In the genomic region with DNA sequence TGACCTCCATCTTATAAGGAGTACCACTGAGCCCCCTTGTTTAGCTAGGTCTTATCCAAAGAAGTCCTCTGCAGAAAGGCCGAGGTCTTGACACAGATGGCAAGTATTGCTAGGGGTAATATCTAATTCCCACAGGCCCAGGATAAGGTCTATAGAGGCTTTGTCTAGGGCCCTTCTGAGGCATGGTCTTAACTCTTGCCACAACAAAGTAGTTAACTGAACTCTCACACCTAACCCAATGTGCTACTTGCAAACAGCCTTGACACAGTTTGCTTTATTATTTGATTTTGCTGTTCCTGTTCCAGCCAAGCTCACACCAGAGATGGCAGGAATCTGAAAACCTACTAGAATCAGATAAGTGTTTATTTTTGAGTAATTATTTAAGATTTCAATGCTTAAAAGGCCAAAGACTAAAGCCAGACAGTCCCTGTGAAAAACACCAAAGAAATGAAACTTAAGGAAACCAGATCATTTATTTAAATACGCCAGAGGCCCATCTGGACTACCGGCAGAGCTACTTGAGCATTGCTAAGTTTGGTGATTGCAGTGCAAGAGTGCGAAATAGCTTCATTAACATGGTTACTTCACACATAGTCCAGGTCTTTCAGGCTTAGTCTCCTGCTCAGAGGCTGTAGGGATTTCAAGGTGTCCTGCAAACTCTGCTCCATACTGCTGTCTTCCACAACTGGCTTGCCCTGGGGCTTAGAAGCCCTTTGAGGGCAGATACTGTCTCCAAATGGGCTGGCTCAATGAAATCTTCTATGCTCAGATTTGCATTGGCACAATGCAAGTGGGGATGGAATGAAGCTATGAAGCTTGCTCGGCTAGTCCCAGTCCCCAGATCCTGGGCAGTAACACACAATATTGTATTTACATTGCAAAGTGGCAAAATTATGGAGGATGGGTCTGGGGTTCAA, we compare ENCODE assay signal across 21 cellular contexts. TPM values are rescaled to one million over a fixed set of nuclear protein-coding genes. Genes with fewer than 3 reads are reported as not detected.
DNase-seq lines count a peak whose midpoint lies in the region; ATAC-seq and TF ChIP-seq lines count a peak whose summit lies in the region.
"Had no signal": no experiment of that assay in that cellular context is flagged by ENCODE, and none has a peak within 500 bp of the region (broad histone marks: within the 10 kb centered on the region; RNA-seq: fewer than 3 reads in every experiment).

No MANE protein-coding gene starts in this region.

- no peak overlapping the region for H3K4me3 Mint-ChIP-seq in activated naive CD4-positive, alpha-beta T cell treated with anti-CD3 and anti-CD28 coated beads, Interleukin-2, amount 50 U/mL, for 24 hours
- H3K4me3 Mint-ChIP-seq in natural killer cell = peak overlapping the region; percentile 61
- H3K4me3 Mint-ChIP-seq in osteocyte (ENCODE audit: unreplicated experiment) = no peak overlapping the region
- H3K4me3 Mint-ChIP-seq: dendritic cell treated with granulocyte-macrophage colony-stimulating factor and Interleukin-4, amounts not matched to agents 40 ng/mL and 50 ng/mL, for 4 days had no signal

- H3K4me1 Mint-ChIP-seq in activated naive CD4-positive, alpha-beta T cell treated with anti-CD3 and anti-CD28 coated beads, Interleukin-2, amount 50 U/mL, for 24 hours = peaks cover 60% of the 10 kb centered on the region
- peaks cover 60 to 64% of the 10 kb centered on the region in 2 donors for H3K4me1 Mint-ChIP-seq in natural killer cell
- no peaks in the 10 kb centered on the region for H3K4me1 Mint-ChIP-seq in osteocyte (ENCODE audit: unreplicated experiment)

- H3K27me3 ChIP-seq in colonic mucosa (no peaks in the 10 kb centered on the region), spleen (replicated peaks in 1 of 7) (no peaks in the 10 kb centered on the region), breast epithelium (no peaks in the 10 kb centered on the region)
- H3K27me3 ChIP-seq: tibial artery had no signal

- TF ChIP-seq POLR2A in spleen (IDR thresholded peaks at IDR 0.05) = no peak
- TF ChIP-seq POLR2A in breast epithelium (IDR thresholded peaks at IDR 0.05) = no peak

- ATAC-seq in activated naive CD4-positive, alpha-beta T cell treated with anti-CD3 and anti-CD28 coated beads, Interleukin-2, amount 50 U/mL, for 72 hours = no peak
- ATAC-seq in natural killer cell = peak; percentile 69 to 82 (median 82)
- ATAC-seq: stimulated activated naive CD8-positive, alpha-beta T cell treated with anti-CD3 and anti-CD28 coated beads, Interleukin-15, amount 100 ng/mL, for 72 hours had no signal

- H3K36me3 ChIP-seq in colonic mucosa = no peaks in the 10 kb centered on the region
- H3K36me3 ChIP-seq in spleen = no peaks in the 10 kb centered on the region
- H3K36me3 ChIP-seq in breast epithelium = no peaks in the 10 kb centered on the region
- H3K36me3 ChIP-seq: HAP-1, tibial artery had no signal

- no peaks in the 10 kb centered on the region for H3K36me3 Mint-ChIP-seq in activated naive CD4-positive, alpha-beta T cell treated with anti-CD3 and anti-CD28 coated beads, Interleukin-2, amount 50 U/mL, for 24 hours
- H3K36me3 Mint-ChIP-seq in activated naive CD4-positive, alpha-beta T cell treated with anti-CD3 and anti-CD28 coated beads, Interleukin-2, amount 50 U/mL, for 72 hours = no peaks in the 10 kb centered on the region
- H3K36me3 Mint-ChIP-seq in natural killer cell (no peaks in the 10 kb centered on the region), osteocyte (ENCODE audit: unreplicated experiment) (no peaks in the 10 kb centered on the region)

- H3K4me3 ChIP-seq in colonic mucosa = no peak overlapping the region
- H3K4me3 ChIP-seq in spleen = no peak overlapping the region
- no peak overlapping the region for H3K4me3 ChIP-seq in breast epithelium
- H3K4me3 ChIP-seq: HAP-1, tibial artery had no signal

- H3K4me1 ChIP-seq in colonic mucosa (peaks cover 21% of the 10 kb centered on the region), spleen (peaks cover 0 to 56% (median 13%) of the 10 kb centered on the region in 6 donors), breast epithelium (no peaks in the 10 kb centered on the region)
- H3K4me1 ChIP-seq: HAP-1, tibial artery had no signal

- TF ChIP-seq CTCF in colonic mucosa (IDR thresholded peaks at IDR 0.05) (no peak), natural killer cell (IDR thresholded peaks at IDR 0.05) (no peak), spleen (IDR thresholded peaks at IDR 0.05 in 8 of 11, conservative IDR thresholded peaks at IDR 0.05 in 3 of 11) (no peak), breast epithelium (IDR thresholded peaks at IDR 0.05) (no peak), osteocyte (IDR thresholded peaks at IDR 0.05) (no peak)

- intact Hi-C loops in colonic mucosa (cut with DNase I) (no loop called here), natural killer cell (cut with micrococcal nuclease) (no loop called here), spleen (cut with DNase I; ENCODE audit: low total_unique reads) (no loop called here), breast epithelium (cut with DNase I; ENCODE audit: low total_unique reads) (no loop called here)

- H3K9me3 ChIP-seq in colonic mucosa = no peaks in the 10 kb centered on the region
- no peaks in the 10 kb centered on the region for H3K9me3 ChIP-seq in spleen
- no peaks in the 10 kb centered on the region for H3K9me3 ChIP-seq in breast epithelium
- H3K9me3 ChIP-seq: HAP-1, tibial artery had no signal

- no peak for DNase-seq in activated naive CD4-positive, alpha-beta T cell treated with anti-CD3 and anti-CD28 coated beads, Interleukin-2, amount 50 U/mL, for 72 hours (ENCODE audit: low spot score in 2 of 2)
- DNase-seq in colonic mucosa (no peak), natural killer cell (no peak), spleen (no peak), breast epithelium (ENCODE audit: low spot score in 2 of 2) (no peak), DMS53 treated with DMSO at 0.1 percent for 48 hours (lab: John Stamatoyannopoulos, UW; ENCODE audit: unreplicated experiment) (no peak), osteocyte (ENCODE audit: extremely low spot score, unreplicated experiment) (no peak)
- DNase-seq: ACHN; activated CD4-positive, alpha-beta T cell treated with anti-CD3 and anti-CD28 coated beads, Interleukin-2, amount 50 U/mL, for 48 hours; activated effector memory CD4-positive, alpha-beta T cell treated with anti-CD3 and anti-CD28 coated beads, Interleukin-2, amount 50 U/mL, for 16 hours; glutamatergic neuron; NCI-H187; stimulated activated CD4-positive, alpha-beta T cell treated with anti-CD3 and anti-CD28 coated beads, Interleukin-2, amount 100 ng/mL, for 48 hours; stimulated activated naive CD8-positive, alpha-beta T cell treated with anti-CD3 and anti-CD28 coated beads, Interleukin-15, amount 100 ng/mL, for 72 hours; tibial artery had no signal

- H3K27ac ChIP-seq in colonic mucosa (peak overlapping the region; percentile 24), spleen (peak overlapping the region in 2 of 8 donors; percentile 8 to 43), breast epithelium (no peak overlapping the region)
- H3K27ac ChIP-seq: KMS-11, tibial artery had no signal

- no peaks in the 10 kb centered on the region for H3K27me3 Mint-ChIP-seq in activated naive CD4-positive, alpha-beta T cell treated with anti-CD3 and anti-CD28 coated beads, Interleukin-2, amount 50 U/mL, for 24 hours
- H3K27me3 Mint-ChIP-seq in natural killer cell (ENCODE audit: low read depth in 2 of 2) (no peaks in the 10 kb centered on the region), osteocyte (ENCODE audit: unreplicated experiment) (peaks cover 19% of the 10 kb centered on the region)
- H3K27me3 Mint-ChIP-seq: stimulated activated naive CD8-positive, alpha-beta T cell treated with anti-CD3 and anti-CD28 coated beads, Interleukin-15, amount 100 ng/mL, for 72 hours had no signal

- 87 to 92% (median 92%) methylated on average over 5 of the region's 5 CpGs for WGBS in spleen, 5 donors

- H3K9ac ChIP-seq in colonic mucosa (ENCODE audit: low read depth in 2 of 2, low read length in 2 of 2) = peak overlapping the region in 1 of 2 donors; percentile 49
- H3K9ac ChIP-seq: KMS-11 had no signal

- peak overlapping the region; percentile 63 for H3K27ac Mint-ChIP-seq in activated naive CD4-positive, alpha-beta T cell treated with anti-CD3 and anti-CD28 coated beads, Interleukin-2, amount 50 U/mL, for 24 hours
- no peak overlapping the region for H3K27ac Mint-ChIP-seq in activated naive CD4-positive, alpha-beta T cell treated with anti-CD3 and anti-CD28 coated beads, Interleukin-2, amount 50 U/mL, for 72 hours
- H3K27ac Mint-ChIP-seq in natural killer cell (peak overlapping the region; percentile 83 to 86), osteocyte (ENCODE audit: unreplicated experiment) (no peak overlapping the region)
- H3K27ac Mint-ChIP-seq: dendritic cell treated with granulocyte-macrophage colony-stimulating factor and Interleukin-4, amounts not matched to agents 40 ng/mL and 50 ng/mL, for 4 days had no signal

- H3K9me3 Mint-ChIP-seq in activated naive CD4-positive, alpha-beta T cell treated with anti-CD3 and anti-CD28 coated beads, Interleukin-2, amount 50 U/mL, for 24 hours = no peaks in the 10 kb centered on the region
- no peaks in the 10 kb centered on the region for H3K9me3 Mint-ChIP-seq in activated naive CD4-positive, alpha-beta T cell treated with anti-CD3 and anti-CD28 coated beads, Interleukin-2, amount 50 U/mL, for 72 hours
- H3K9me3 Mint-ChIP-seq in natural killer cell (no peaks in the 10 kb centered on the region), osteocyte (ENCODE audit: unreplicated experiment) (no peaks in the 10 kb centered on the region)
- H3K9me3 Mint-ChIP-seq: dendritic cell treated with granulocyte-macrophage colony-stimulating factor and Interleukin-4, amounts not matched to agents 40 ng/mL and 50 ng/mL, for 4 days; stimulated activated naive CD8-positive, alpha-beta T cell treated with anti-CD3 and anti-CD28 coated beads, Interleukin-15, amount 100 ng/mL, for 72 hours had no signal

RNA-seq across cellular contexts. Expression of a gene that starts 28.5 kb away (rescaled TPM):
- total RNA-seq in activated naive CD4-positive, alpha-beta T cell treated with anti-CD3 and anti-CD28 coated beads, Interleukin-2, amount 50 U/mL, for 72 hours = 100 to 1,000 TPM; 105 to 141 TPM
- total RNA-seq in colonic mucosa (10 to 100 TPM; 68.7 to 75.3 TPM), natural killer cell (10 to 100 TPM; 55.9 to 68.3 (median 68.1) TPM), spleen (10 to 100 TPM; 37.8 to 80.5 (median 64.0) TPM), breast epithelium (10 to 100 TPM; 46.4 to 61.6 (median 48.2) TPM), osteocyte (77.0 and 80.6 TPM in 2 replicates)
- polyA plus RNA-seq in spleen = 100 to 1,000 TPM in 2 of 3 donors, 10 to 100 TPM in 1; 77.0 to 106 (median 104) TPM

RNA-seq across cellular contexts. Expression of a gene that starts 36.9 kb away (rescaled TPM):
- 1 to 10 TPM; 2.5 to 2.9 TPM for total RNA-seq in activated naive CD4-positive, alpha-beta T cell treated with anti-CD3 and anti-CD28 coated beads, Interleukin-2, amount 50 U/mL, for 72 hours
- total RNA-seq in colonic mucosa (10 to 100 TPM; 38.5 to 51.2 TPM), natural killer cell (1 to 10 TPM in 2 of 3 donors, under 1 TPM in 1; 0.95 to 1.1 (median 1.0) TPM), spleen (1 to 10 TPM in 4 of 7 donors, under 1 TPM in 3; 0.40 to 1.8 (median 1.0) TPM), breast epithelium (10 to 100 TPM in 1 of 3 donors, 1 to 10 TPM in 1, not detected in 1; 8.5 to 19.0 TPM), osteocyte (not detected in 2 replicates)
- under 1 TPM; 0.38 to 0.63 (median 0.42) TPM for polyA plus RNA-seq in spleen
- total RNA-seq: G401 had no signal

RNA-seq across cellular contexts. Expression of a gene that starts 51.9 kb away (rescaled TPM):
- 100 to 1,000 TPM in 1 of 2 donors, 10 to 100 TPM in 1; 19.2 to 123 TPM for total RNA-seq in activated naive CD4-positive, alpha-beta T cell treated with anti-CD3 and anti-CD28 coated beads, Interleukin-2, amount 50 U/mL, for 72 hours
- total RNA-seq in colonic mucosa (1 to 10 TPM; 3.7 to 5.4 TPM), natural killer cell (100 to 1,000 TPM; 176 to 282 (median 246) TPM), spleen (10 to 100 TPM; 14.1 to 31.8 (median 18.5) TPM), breast epithelium (10 to 100 TPM in 2 of 3 donors, 1 to 10 TPM in 1; 2.6 to 42.1 (median 26.9) TPM), osteocyte (0.05 TPM in 1 of 2 replicates, not detected in the other)
- polyA plus RNA-seq in spleen = 10 to 100 TPM; 11.5 to 26.5 (median 24.3) TPM
- total RNA-seq: G401, SK-MEL-5 had no signal

Comparison
In these comparisons a context has a peak if more than half of its experiments do, and no peak if none do; other contexts are left out.
1. H3K27ac Mint-ChIP-seq: peak in activated naive CD4-positive, alpha-beta T cell treated with anti-CD3 and anti-CD28 coated beads, Interleukin-2, amount 50 U/mL, for 24 hours (single experiment) and natural killer cell (2 of 2); none in activated naive CD4-positive, alpha-beta T cell treated with anti-CD3 and anti-CD28 coated beads, Interleukin-2, amount 50 U/mL, for 72 hours (0 of 2) and osteocyte (single experiment).
2. ATAC-seq: peak in natural killer cell (3 of 3); none in activated naive CD4-positive, alpha-beta T cell treated with anti-CD3 and anti-CD28 coated beads, Interleukin-2, amount 50 U/mL, for 72 hours (0 of 2).